21 cellular contexts compared by ENCODE assay signal in genomic region chr10:110423650-110424049, GRCh38.
DNase-seq lines count a peak whose midpoint lies in the region; ATAC-seq, FAIRE-seq and TF ChIP-seq lines count a peak whose summit lies in the region.
"Had no signal": no experiment of that assay in that cellular context is flagged by ENCODE, and none has a peak within 500 bp of the region (broad histone marks: within the 10 kb centered on the region; RNA-seq: fewer than 3 reads in every experiment).

No MANE protein-coding gene starts in this region.

- peaks cover 15% of the 10 kb centered on the region for H3K4me1 Mint-ChIP-seq in progenitor cell of endocrine pancreas (ENCODE audit: low read depth)

- no TSS peak for BruUV-seq in OCI-LY7 (replicated peaks; lab: Mats Ljungman, UMichigan)

- no peaks in the 10 kb centered on the region for H3K36me3 Mint-ChIP-seq in progenitor cell of endocrine pancreas (ENCODE audit: insufficient read depth)

- H3K9me3 ChIP-seq in OCI-LY7 (ENCODE audit: low read length), result no peaks in the 10 kb centered on the region
- H3K9me3 ChIP-seq: esophagus squamous epithelium, transverse colon had no signal

- CTCF ChIA-PET in OCI-LY7 (lab: Charles Lee; ENCODE audit: unreplicated experiment), result no interaction called here

- H3K79me2 ChIP-seq in ACC112 (ENCODE audit: control insufficient read depth, insufficient read depth, low read length, unreplicated experiment) (no peaks in the 10 kb centered on the region), OCI-LY7 (ENCODE audit: insufficient read depth, low read depth, low read length) (no peaks in the 10 kb centered on the region)

- no peaks in the 10 kb centered on the region for H4K20me1 ChIP-seq in OCI-LY7 (ENCODE audit: insufficient read depth, low read length)

- H3K4me1 ChIP-seq in ACC112 (ENCODE audit: control insufficient read depth, insufficient read depth, low read length, unreplicated experiment) (peaks cover 80% of the 10 kb centered on the region), OCI-LY7 (ENCODE audit: insufficient read depth, low read length, poor library complexity, severe bottlenecking) (peaks cover 65% of the 10 kb centered on the region)

- H3K9me3 Mint-ChIP-seq in progenitor cell of endocrine pancreas (ENCODE audit: low read depth), result no peaks in the 10 kb centered on the region
- H3K9me3 Mint-ChIP-seq: activated naive CD4-positive, alpha-beta T cell treated with anti-CD3 and anti-CD28 coated beads for 36 hours; activated T-cell treated with anti-CD3 and anti-CD28 coated beads, Interleukin-2, amount 50 U/mL, for 24 hours; central memory CD8-positive, alpha-beta T cell; stimulated activated naive CD8-positive, alpha-beta T cell treated with anti-CD3 and anti-CD28 coated beads, Interleukin-15, amount 100 ng/mL, for 72 hours had no signal

- no peak overlapping the region for H3K4me3 ChIP-seq in ACC112 (ENCODE audit: low read depth, low read length)
- no peak overlapping the region for H3K4me3 ChIP-seq in OCI-LY7 (ENCODE audit: low read depth, low read length, poor library complexity, severe bottlenecking)
- H3K4me3 ChIP-seq: esophagus squamous epithelium, transverse colon had no signal

- ATAC-seq in left ventricle myocardium superior (peak; percentile 52), HG03439 (IDR thresholded peaks at IDR 0.05; ENCODE audit: unreplicated experiment) (no peak), GM21515 (IDR thresholded peaks at IDR 0.05; ENCODE audit: unreplicated experiment) (no peak)
- ATAC-seq: stimulated activated naive CD8-positive, alpha-beta T cell treated with anti-CD3 and anti-CD28 coated beads, Interleukin-15, amount 100 ng/mL, for 72 hours had no signal

- H3K4me2 ChIP-seq in OCI-LY7 (ENCODE audit: low read length), result 0 out of 2 replicates have a peak overlapping the region, but pooled peaks have one; percentile 2

- H3K27ac Mint-ChIP-seq in progenitor cell of endocrine pancreas, result no peak overlapping the region
- H3K27ac Mint-ChIP-seq: activated naive CD4-positive, alpha-beta T cell treated with anti-CD3 and anti-CD28 coated beads for 36 hours; activated T-cell treated with anti-CD3 and anti-CD28 coated beads, Interleukin-2, amount 50 U/mL, for 24 hours had no signal

- no peak for TF ChIP-seq CTCF in OCI-LY7 (conservative IDR thresholded peaks at IDR 0.05; ENCODE audit: low read length)
- TF ChIP-seq CTCF in progenitor cell of endocrine pancreas (IDR thresholded peaks at IDR 0.05; ENCODE audit: unreplicated experiment), result no peak

- H3K27me3 ChIP-seq in ACC112 (ENCODE audit: insufficient read depth, low read length), result no peaks in the 10 kb centered on the region
- H3K27me3 ChIP-seq: esophagus squamous epithelium, transverse colon had no signal

- H3K4me3 Mint-ChIP-seq in progenitor cell of endocrine pancreas (ENCODE audit: low read depth), result no peak overlapping the region
- H3K4me3 Mint-ChIP-seq: activated naive CD4-positive, alpha-beta T cell treated with anti-CD3 and anti-CD28 coated beads for 36 hours; activated T-cell treated with anti-CD3 and anti-CD28 coated beads, Interleukin-2, amount 50 U/mL, for 24 hours; central memory CD8-positive, alpha-beta T cell; stimulated activated naive CD8-positive, alpha-beta T cell treated with anti-CD3 and anti-CD28 coated beads, Interleukin-15, amount 100 ng/mL, for 72 hours had no signal

- H2AFZ ChIP-seq in ACC112 (ENCODE audit: low read length, unreplicated experiment), result no peak overlapping the region
- no peak overlapping the region for H2AFZ ChIP-seq in OCI-LY7 (ENCODE audit: low read length)

- POLR2A ChIA-PET in OCI-LY7 (lab: Charles Lee), result interaction anchor here (1.2 to 2.2 kb wide), 2 partner anchors 7 to 63 kb away, joined by 3 to 8 read pairs; no protein-coding TSS in a partner anchor

- H3K27ac ChIP-seq in ACC112 (ENCODE audit: low read depth, low read length) (peak overlapping the region; percentile 35; the same call in 1 of the 2 replicates), OCI-LY7 (ENCODE audit: low read depth, low read length, poor library complexity, severe bottlenecking) (no peak overlapping the region)
- H3K27ac ChIP-seq: esophagus squamous epithelium, transverse colon had no signal

- FAIRE-seq in GM18507 (lab: Jason Lieb, UNC), result peak; percentile 33

- no peaks in the 10 kb centered on the region for H3K27me3 Mint-ChIP-seq in progenitor cell of endocrine pancreas
- H3K27me3 Mint-ChIP-seq: activated T-cell treated with anti-CD3 and anti-CD28 coated beads, Interleukin-2, amount 50 U/mL, for 24 hours; central memory CD8-positive, alpha-beta T cell had no signal

- no peaks in the 10 kb centered on the region for H3K36me3 ChIP-seq in ACC112 (ENCODE audit: insufficient read depth, low read length)
- no peaks in the 10 kb centered on the region for H3K36me3 ChIP-seq in OCI-LY7 (ENCODE audit: insufficient read depth, low read length)
- H3K36me3 ChIP-seq: esophagus squamous epithelium, transverse colon had no signal

- intact Hi-C loops in OCI-LY7 (cut with micrococcal nuclease; ENCODE audit: unreplicated experiment) (no loop called here), left ventricle myocardium superior (cut with micrococcal nuclease) (no loop called here)

- no peaks in the 10 kb centered on the region for H3K9me2 ChIP-seq in OCI-LY7 (ENCODE audit: insufficient read depth, low read length)

- DNase-seq in GM18507 (ENCODE audit: extremely low spot score, insufficient read length, low read depth), result no peak
- DNase-seq in OCI-LY7 (ENCODE audit: low spot score), result no peak
- peak; percentile 44 for DNase-seq in left ventricle myocardium superior
- no peak for DNase-seq in progenitor cell of endocrine pancreas (ENCODE audit: low spot score, unreplicated experiment)
- DNase-seq in kidney tubule cell (ENCODE audit: low spot score), result no peak
- DNase-seq: activated naive CD4-positive, alpha-beta T cell treated with anti-CD3 and anti-CD28 coated beads for 36 hours; activated T-cell treated with anti-CD3 and anti-CD28 coated beads, Interleukin-2, amount 50 U/mL, for 24 hours; DND-41; effector CD8-positive, alpha-beta T cell; esophagus squamous epithelium; glutamatergic neuron; GOT3; NCI-H1694; NCI-H2227 treated with DMSO at 0.1 percent for 48 hours; occipital lobe; stimulated activated naive CD8-positive, alpha-beta T cell treated with anti-CD3 and anti-CD28 coated beads, Interleukin-15, amount 100 ng/mL, for 72 hours; transverse colon had no signal
